ENCODE assay signal across 29 cellular contexts in genomic region chr10:131674130-131674529, GRCh38.
"Had no signal": no experiment of that assay in that cellular context is flagged by ENCODE, and none has a peak within 500 bp of the region (broad histone marks: within the 10 kb centered on the region; RNA-seq: fewer than 3 reads in every experiment).

No MANE protein-coding gene starts in this region.

- H3K27ac ChIP-seq: ascending aorta, cardiac muscle cell, SJCRH30, SK-N-MC, WERI-Rb-1 had no signal

- H3K27me3 ChIP-seq: ascending aorta, SJCRH30 had no signal

- H3K4me1 ChIP-seq: ascending aorta, SJCRH30 had no signal

- H3K27ac Mint-ChIP-seq: activated CD4-positive, alpha-beta T cell treated with anti-CD3 and anti-CD28 coated beads, Interleukin-2, amount 10 ng/mL, durations not matched to agents 24 days and 14 days; activated CD8-positive, alpha-beta T cell treated with anti-CD3 and anti-CD28 coated beads for 36 hours; activated naive CD4-positive, alpha-beta T cell treated with anti-CD3 and anti-CD28 coated beads, Interleukin-2, amount 50 U/mL, for 24 hours; activated naive CD8-positive, alpha-beta T cell treated with anti-CD3 and anti-CD28 coated beads, Interleukin-2, amount 10 ng/mL, durations not matched to agents 7 days and 5 days; activated T-cell treated with anti-CD3 and anti-CD28 coated beads, Interleukin-2, amount 50 U/mL, for 24 hours; activated T-helper 2 cell treated with anti-CD3 and anti-CD28 coated beads, Interferon-gamma antibody, Interleukin-2, Interleukin-4, amounts not matched to agents 10 μg/mL and 5 μg/mL and 100 μg/mL, durations not matched to agents 14 hours and 24 hours and 36 hours had no signal

- H3K4me3 Mint-ChIP-seq: activated CD4-positive, alpha-beta T cell treated with anti-CD3 and anti-CD28 coated beads, Interleukin-2, amount 10 ng/mL, durations not matched to agents 24 days and 14 days; activated CD8-positive, alpha-beta T cell treated with anti-CD3 and anti-CD28 coated beads for 36 hours; activated naive CD4-positive, alpha-beta T cell treated with anti-CD3 and anti-CD28 coated beads, Interleukin-2, amount 50 U/mL, for 24 hours; activated naive CD8-positive, alpha-beta T cell treated with anti-CD3 and anti-CD28 coated beads, Interleukin-2, amount 10 ng/mL, durations not matched to agents 7 days and 5 days; activated T-cell treated with anti-CD3 and anti-CD28 coated beads, Interleukin-2, amount 50 U/mL, for 24 hours had no signal

- H3K9me3 ChIP-seq: ascending aorta, SJCRH30 had no signal

- H3K36me3 ChIP-seq: ascending aorta, cardiac muscle cell, SJCRH30, WERI-Rb-1 had no signal

- H3K4me3 ChIP-seq: ascending aorta, cardiac muscle cell, SJCRH30, SK-N-MC had no signal

- H3K27me3 Mint-ChIP-seq: activated CD4-positive, alpha-beta T cell treated with anti-CD3 and anti-CD28 coated beads, Interleukin-2, amount 10 ng/mL, durations not matched to agents 24 days and 14 days; activated CD8-positive, alpha-beta T cell treated with anti-CD3 and anti-CD28 coated beads for 36 hours; activated naive CD8-positive, alpha-beta T cell treated with anti-CD3 and anti-CD28 coated beads, Interleukin-2, amount 10 ng/mL, durations not matched to agents 7 days and 5 days; activated T-cell treated with anti-CD3 and anti-CD28 coated beads, Interleukin-2, amount 50 U/mL, for 24 hours had no signal

- ATAC-seq: activated CD8-positive, alpha-beta T cell treated with anti-CD3 and anti-CD28 coated beads for 36 hours; Panc1 had no signal

- H3K36me3 Mint-ChIP-seq: activated naive CD4-positive, alpha-beta T cell treated with anti-CD3 and anti-CD28 coated beads, Interleukin-2, amount 50 U/mL, for 24 hours; activated naive CD8-positive, alpha-beta T cell treated with anti-CD3 and anti-CD28 coated beads, Interleukin-2, amount 10 ng/mL, durations not matched to agents 7 days and 5 days had no signal

- H3K4me1 Mint-ChIP-seq: activated CD4-positive, alpha-beta T cell treated with anti-CD3 and anti-CD28 coated beads, Interleukin-2, amount 10 ng/mL, durations not matched to agents 24 days and 14 days; activated naive CD4-positive, alpha-beta T cell treated with anti-CD3 and anti-CD28 coated beads, Interleukin-2, amount 50 U/mL, for 24 hours; activated naive CD8-positive, alpha-beta T cell treated with anti-CD3 and anti-CD28 coated beads, Interleukin-2, amount 10 ng/mL, durations not matched to agents 7 days and 5 days had no signal

- DNase-seq: activated CD4-positive, alpha-beta T cell treated with anti-CD3 and anti-CD28 coated beads, Interleukin-2, amount 10 ng/mL, durations not matched to agents 24 days and 14 days; activated CD4-positive, alpha-beta T cell treated with anti-CD3 and anti-CD28 coated beads, Interleukin-2, amount 50 U/mL, for 4 hours; activated CD8-positive, alpha-beta T cell treated with anti-CD3 and anti-CD28 coated beads for 36 hours; activated gamma-delta T cell; activated naive CD4-positive, alpha-beta T cell treated with Interleukin-2 at 50 U/mL for 16 hours; activated naive CD8-positive, alpha-beta T cell treated with anti-CD3 and anti-CD28 coated beads, Interleukin-2, amount 10 ng/mL, durations not matched to agents 7 days and 5 days; activated T-cell treated with anti-CD3 and anti-CD28 coated beads, Interleukin-2, amount 50 U/mL, for 24 hours; amygdala; Karpas-422; KBM-7; NCI-H1105 treated with DMSO at 0.1 percent for 48 hours; NCI-H1436; NCI-H1694 treated with DMSO at 0.1 percent for 48 hours; NCI-H2029; NCI-H2107; NCI-H2171; NCI-H226; NCI-H446 treated with DMSO at 0.1 percent for 48 hours; NCI-H524 treated with DMSO at 0.1 percent for 48 hours; SHP77; SJCRH30; T1000; WERI-Rb-1 had no signal
